9 cellular contexts compared by ENCODE assay signal in the genomic region with DNA sequence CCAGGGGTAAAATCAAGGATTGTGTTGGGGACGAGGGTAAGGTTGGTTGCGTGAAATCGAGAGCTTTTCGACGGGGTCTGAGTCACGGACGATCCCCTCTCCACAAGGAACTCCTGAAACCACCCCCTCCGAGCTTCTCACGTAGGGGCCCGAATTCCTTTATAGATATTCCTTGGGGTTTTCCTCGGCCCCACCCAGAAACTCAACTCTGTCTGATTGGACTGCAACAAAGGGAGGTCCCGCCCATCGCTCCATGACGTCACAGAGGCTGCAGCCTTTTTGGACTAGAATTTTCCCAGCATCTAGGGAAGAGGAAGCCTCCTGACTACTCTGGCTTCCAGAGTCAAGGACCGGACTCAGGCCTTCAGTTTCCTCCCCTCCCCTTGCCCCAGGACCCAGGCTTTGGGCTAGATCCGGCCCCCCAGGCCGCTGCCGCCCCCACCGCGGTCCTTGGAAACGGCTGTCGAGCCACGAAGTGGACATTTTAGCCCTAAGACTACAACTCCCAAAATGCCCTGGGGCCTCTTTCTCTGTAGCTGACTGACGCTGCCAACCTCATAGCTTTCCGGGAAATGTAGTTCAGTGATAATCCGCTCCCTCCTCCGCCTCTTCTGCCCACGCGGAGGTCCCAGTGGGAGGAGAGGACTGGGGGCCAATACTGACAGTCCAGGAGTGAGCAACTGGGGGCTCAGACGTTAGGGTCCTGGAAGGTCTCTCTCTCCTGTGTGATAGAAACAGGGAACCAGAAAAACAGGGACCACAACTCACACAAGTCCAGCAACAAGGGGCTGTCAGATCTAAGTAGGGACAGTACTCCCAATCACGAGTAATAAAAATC. TPM values are rescaled to one million over a fixed set of nuclear protein-coding genes. Genes with fewer than 3 reads are reported as not detected.
A peak's percentile ranks its signal among the peaks of the same experiment; 100 is the strongest.
DNase-seq lines count a peak whose midpoint lies in the region; ATAC-seq and TF ChIP-seq lines count a peak whose summit lies in the region.
"Had no signal": no experiment of that assay in that cellular context is flagged by ENCODE, and none has a peak within 500 bp of the region (broad histone marks: within the 10 kb centered on the region; RNA-seq: fewer than 3 reads in every experiment).

A gene (minus strand): TSS at position 172 of the 838 bp plus-strand sequence. CDS start 1,050 bp downstream, outside the sequence.

- peak within 1 kb of the TSS; percentile 13 for H3K4me3 Mint-ChIP-seq in activated naive CD8-positive, alpha-beta T cell treated with anti-CD3 and anti-CD28 coated beads, Interleukin-2, amount 10 ng/mL, durations not matched to agents 7 days and 5 days

- no peaks in the 10 kb centered on the region for H3K36me3 Mint-ChIP-seq in activated naive CD8-positive, alpha-beta T cell treated with anti-CD3 and anti-CD28 coated beads, Interleukin-2, amount 10 ng/mL, durations not matched to agents 7 days and 5 days

- no peaks in the 10 kb centered on the region for H3K36me3 ChIP-seq in GM06990 (ENCODE audit: control insufficient read depth, insufficient read depth, low read length)
- no peaks in the 10 kb centered on the region for H3K36me3 ChIP-seq in OCI-LY7 (ENCODE audit: insufficient read depth, low read length)
- no peaks in the 10 kb centered on the region for H3K36me3 ChIP-seq in urinary bladder (ENCODE audit: insufficient read depth)

- H3K9me2 ChIP-seq in OCI-LY7 (ENCODE audit: insufficient read depth, low read length) = no peaks in the 10 kb centered on the region

- H3K79me2 ChIP-seq in OCI-LY7 (ENCODE audit: insufficient read depth, low read depth, low read length) = no peaks in the 10 kb centered on the region

- H3K4me1 ChIP-seq in OCI-LY7 (ENCODE audit: insufficient read depth, low read length, poor library complexity, severe bottlenecking) = peaks cover 5% of the 10 kb centered on the region
- no peaks in the 10 kb centered on the region for H3K4me1 ChIP-seq in urinary bladder (ENCODE audit: insufficient read depth)

- peaks cover 29% of the 10 kb centered on the region for H3K27me3 Mint-ChIP-seq in activated naive CD8-positive, alpha-beta T cell treated with anti-CD3 and anti-CD28 coated beads, Interleukin-2, amount 10 ng/mL, durations not matched to agents 7 days and 5 days

- no peaks in the 10 kb centered on the region for H3K9me3 Mint-ChIP-seq in activated naive CD8-positive, alpha-beta T cell treated with anti-CD3 and anti-CD28 coated beads, Interleukin-2, amount 10 ng/mL, durations not matched to agents 7 days and 5 days

- POLR2A ChIA-PET in OCI-LY7 (lab: Charles Lee) = interaction anchor here (0.5 kb wide), 1 partner anchor 15 kb away, joined by 4 read pairs; no protein-coding TSS in a partner anchor
- POLR2A ChIA-PET in activated naive CD8-positive, alpha-beta T cell treated with anti-CD3 and anti-CD28 coated beads, Interleukin-2, amount 10 ng/mL, durations not matched to agents 7 days and 5 days (lab: Charles Lee) = no interaction called here

- WGBS in urinary bladder = 9% methylated on average over 31 of the region's 31 CpGs

- H3K4me1 Mint-ChIP-seq in activated naive CD8-positive, alpha-beta T cell treated with anti-CD3 and anti-CD28 coated beads, Interleukin-2, amount 10 ng/mL, durations not matched to agents 7 days and 5 days = peaks cover 10% of the 10 kb centered on the region

- H3K27ac Mint-ChIP-seq in activated naive CD8-positive, alpha-beta T cell treated with anti-CD3 and anti-CD28 coated beads, Interleukin-2, amount 10 ng/mL, durations not matched to agents 7 days and 5 days = no peak within 1 kb of the TSS

- intact Hi-C loops in OCI-LY7 (cut with micrococcal nuclease; ENCODE audit: unreplicated experiment) = no loop called here
- intact Hi-C loops in Right ventricle myocardium superior (cut with DNase I) = no loop called here

- H3K4me2 ChIP-seq in OCI-LY7 (ENCODE audit: low read length) = peak within 1 kb of the TSS; percentile 41

- peak; percentile 65 for ATAC-seq in activated naive CD8-positive, alpha-beta T cell treated with anti-CD3 and anti-CD28 coated beads, Interleukin-2, amount 10 ng/mL, durations not matched to agents 7 days and 5 days (ENCODE audit: low read depth)
- ATAC-seq in Right ventricle myocardium superior (ENCODE audit: poor library complexity) (peak; percentile 88), GM18870 (IDR thresholded peaks at IDR 0.05; ENCODE audit: unreplicated experiment) (no peak)

- H3K27ac ChIP-seq in OCI-LY7 (ENCODE audit: low read depth, low read length, poor library complexity, severe bottlenecking) (no peak within 1 kb of the TSS), urinary bladder (ENCODE audit: low read depth) (no peak within 1 kb of the TSS)

- DNase-seq in GM06990 (ENCODE audit: extremely low read depth, insufficient read length) (peak; percentile 52), OCI-LY7 (ENCODE audit: low spot score) (peak; percentile 77), Right ventricle myocardium superior (peak; percentile 90), nucleus accumbens (lab: John Stamatoyannopoulos, UW) (peak in 53 of 56 donors; percentile 8 to 87 (median 69)), NCI-H1417 treated with DMSO at 0.1 percent for 48 hours (lab: John Stamatoyannopoulos, UW) (no peak)
- no peak for DNase-seq in activated naive CD8-positive, alpha-beta T cell treated with anti-CD3 and anti-CD28 coated beads, Interleukin-2, amount 10 ng/mL, durations not matched to agents 7 days and 5 days

- H3K4me3 ChIP-seq in GM06990 (replicated peaks; ENCODE audit: low read depth, low read length) (peak within 1 kb of the TSS; percentile 41), OCI-LY7 (ENCODE audit: low read depth, low read length, poor library complexity, severe bottlenecking) (peak within 1 kb of the TSS; percentile 58), urinary bladder (ENCODE audit: low read depth, low read length) (peak within 1 kb of the TSS; percentile 15)

- H3K9me3 ChIP-seq in OCI-LY7 (ENCODE audit: low read length) = no peaks in the 10 kb centered on the region

- BruUV-seq in OCI-LY7 (replicated peaks; lab: Mats Ljungman, UMichigan) = no TSS peak

- CTCF ChIA-PET in OCI-LY7 (lab: Charles Lee; ENCODE audit: unreplicated experiment) = no interaction called here

- H4K20me1 ChIP-seq in OCI-LY7 (ENCODE audit: insufficient read depth, low read length) = no peaks in the 10 kb centered on the region

- no peaks in the 10 kb centered on the region for H3K27me3 ChIP-seq in GM06990 (replicated peaks; ENCODE audit: control insufficient read depth, insufficient read depth, low read length)

- peak within 1 kb of the TSS; percentile 51 for H2AFZ ChIP-seq in OCI-LY7 (ENCODE audit: low read length)

- TF ChIP-seq CTCF in GM06990 (IDR thresholded peaks at IDR 0.05; ENCODE audit: insufficient read depth, low read length, poor library complexity, severe bottlenecking) = no peak
- no peak for TF ChIP-seq CTCF in OCI-LY7 (conservative IDR thresholded peaks at IDR 0.05; ENCODE audit: low read length)

RNA-seq across cellular contexts. Expression of the gene that starts here (rescaled TPM):
- not detected in 2 replicates for total RNA-seq in OCI-LY7 (2014; rRNA removed; shearing (Covaris generic))
- total RNA-seq in OCI-LY7 (2022) (not detected in 2 replicates), Right ventricle myocardium superior (0.73 TPM), urinary bladder (not detected)
- not detected for total RNA-seq in activated naive CD8-positive, alpha-beta T cell treated with anti-CD3 and anti-CD28 coated beads, Interleukin-2, amount 10 ng/mL, durations not matched to agents 7 days and 5 days
- not detected for polyA plus RNA-seq in urinary bladder
- total RNA-seq: T-helper 2 cell treated with Interferon-gamma antibody and Interleukin-4, amounts not matched to agents 100 ng/mL and 5 ng/mL, for 36 hours had no signal

Comparison
In these comparisons a context has a peak if more than half of its experiments do, and no peak if none do; other contexts are left out.
1. Peak in DNase-seq, H3K4me3 ChIP-seq and H3K4me2 ChIP-seq in OCI-LY7; RNA of the gene not detected or under 1 TPM.
2. Peak in ATAC-seq in activated naive CD8-positive, alpha-beta T cell treated with anti-CD3 and anti-CD28 coated beads, Interleukin-2, amount 10 ng/mL, durations not matched to agents 7 days and 5 days; RNA of the gene not detected or under 1 TPM.
3. Peak in DNase-seq and ATAC-seq in Right ventricle myocardium superior; RNA of the gene not detected or under 1 TPM.
4. DNase-seq: peak in GM06990 (single experiment) and nucleus accumbens (53 of 56); none in activated naive CD8-positive, alpha-beta T cell treated with anti-CD3 and anti-CD28 coated beads, Interleukin-2, amount 10 ng/mL, durations not matched to agents 7 days and 5 days (single experiment) and NCI-H1417 treated with DMSO at 0.1 percent for 48 hours (single experiment).
5. Peak in every context shown above with its lines, with median percentiles within 50 percentile points of each other: H3K4me3 ChIP-seq.